Comparison of ENCODE assay signal across 10 cellular contexts in genomic region chr2:44016282-44016681, GRCh38. TPM values are rescaled to one million over a fixed set of nuclear protein-coding genes. Genes with fewer than 3 reads are reported as not detected.
DNase-seq lines count a peak whose midpoint lies in the region; ATAC-seq and TF ChIP-seq lines count a peak whose summit lies in the region.
"Had no signal": no experiment of that assay in that cellular context is flagged by ENCODE, and none has a peak within 500 bp of the region (broad histone marks: within the 10 kb centered on the region; RNA-seq: fewer than 3 reads in every experiment).

No MANE protein-coding gene starts in this region.

- no peaks in the 10 kb centered on the region for H3K4me1 ChIP-seq in osteoblast (ENCODE audit: insufficient read depth, low read length)
- H3K4me1 ChIP-seq: BLaER1 treated with 17β-estradiol and CSF1 and Interleukin-3, amounts not matched to agents 10 nM and 100 nM; SJSA1 had no signal

- DNase-seq in activated gamma-delta T cell treated with Interleukin-2 at 50 U/mL for 16 hours (peak; percentile 20), activated gamma-delta T cell (lab: John Stamatoyannopoulos, UW) (no peak), iPS DF 19.7 (ENCODE audit: low read depth, low spot score) (peak; percentile 56), type B pancreatic cell (ENCODE audit: extremely low spot score, unreplicated experiment) (peak; percentile 73), osteoblast (ENCODE audit: insufficient read length, low spot score, missing footprints) (no peak), NCI-H748 treated with DMSO at 0.1 percent for 48 hours (lab: John Stamatoyannopoulos, UW) (no peak)
- peak; percentile 32 for DNase-seq in activated T-cell treated with anti-CD3 and anti-CD28 coated beads, Interleukin-2, amount 50 U/mL, for 1 hour

- H3K27ac ChIP-seq in osteoblast (ENCODE audit: low read depth, low read length) = no peak overlapping the region
- H3K27ac ChIP-seq: BLaER1 treated with 17β-estradiol and CSF1 and Interleukin-3, amounts not matched to agents 10 nM and 100 nM; SJSA1 had no signal

- no peaks in the 10 kb centered on the region for H3K4me1 Mint-ChIP-seq in type B pancreatic cell (ENCODE audit: unreplicated experiment)

- H3K36me3 ChIP-seq in osteoblast (ENCODE audit: insufficient read depth, low read length) = no peaks in the 10 kb centered on the region
- H3K36me3 ChIP-seq: BLaER1 treated with 17β-estradiol and CSF1 and Interleukin-3, amounts not matched to agents 10 nM and 100 nM; SJSA1 had no signal

- H3K4me2 ChIP-seq in osteoblast (ENCODE audit: insufficient read depth, low read length) = no peak overlapping the region
- H3K4me2 ChIP-seq: BLaER1 treated with 17β-estradiol and CSF1 and Interleukin-3, amounts not matched to agents 10 nM and 100 nM had no signal

- H4K20me1 ChIP-seq in osteoblast (ENCODE audit: insufficient read depth, low read length) = no peaks in the 10 kb centered on the region
- H4K20me1 ChIP-seq: BLaER1 treated with 17β-estradiol and CSF1 and Interleukin-3, amounts not matched to agents 10 nM and 100 nM had no signal

- no peak overlapping the region for H3K4me3 Mint-ChIP-seq in type B pancreatic cell

- H3K4me3 ChIP-seq in osteoblast (ENCODE audit: insufficient read depth, low read length) = no peak overlapping the region
- H3K4me3 ChIP-seq: BLaER1 treated with 17β-estradiol and CSF1 and Interleukin-3, amounts not matched to agents 10 nM and 100 nM; SJSA1 had no signal

- H3K9me3 ChIP-seq in osteoblast (ENCODE audit: low read depth, low read length) = no peaks in the 10 kb centered on the region
- H3K9me3 ChIP-seq: BLaER1 treated with 17β-estradiol and CSF1 and Interleukin-3, amounts not matched to agents 10 nM and 100 nM; SJSA1 had no signal

- H3K27me3 Mint-ChIP-seq in type B pancreatic cell = peaks cover 13% of the 10 kb centered on the region

- TF ChIP-seq CTCF in type B pancreatic cell (conservative IDR thresholded peaks at IDR 0.05) (no peak), osteoblast (IDR thresholded peaks at IDR 0.05; ENCODE audit: extremely low read depth, low read depth, low read length) (no peak)

- H3K79me2 ChIP-seq in osteoblast (ENCODE audit: insufficient read depth, low read length) = no peaks in the 10 kb centered on the region

- no peak overlapping the region for H2AFZ ChIP-seq in osteoblast (ENCODE audit: low read length)

- H3K9me3 Mint-ChIP-seq in type B pancreatic cell = no peaks in the 10 kb centered on the region

- no peaks in the 10 kb centered on the region for H3K27me3 ChIP-seq in osteoblast (ENCODE audit: insufficient read depth, low read length)
- H3K27me3 ChIP-seq: BLaER1 treated with 17β-estradiol and CSF1 and Interleukin-3, amounts not matched to agents 10 nM and 100 nM had no signal

- no peaks in the 10 kb centered on the region for H3K36me3 Mint-ChIP-seq in type B pancreatic cell

- no peak for ATAC-seq in HG03469 (IDR thresholded peaks at IDR 0.05; ENCODE audit: unreplicated experiment)

- no peak overlapping the region for H3K27ac Mint-ChIP-seq in type B pancreatic cell

RNA-seq across cellular contexts. Expression of gene LRPPRC, which starts 20.5 kb away (rescaled TPM):
- total RNA-seq in type B pancreatic cell (ENCODE audit: low replicate concordance) (104 and 117 TPM in 2 replicates), osteoblast (57.2 and 58.6 TPM in 2 replicates)

Comparison
In these comparisons a context has a peak if more than half of its experiments do, and no peak if none do; other contexts are left out.
1. DNase-seq: peak in activated gamma-delta T cell treated with Interleukin-2 at 50 U/mL for 16 hours (single experiment), activated T-cell treated with anti-CD3 and anti-CD28 coated beads, Interleukin-2, amount 50 U/mL, for 1 hour (single experiment), iPS DF 19.7 (single experiment) and type B pancreatic cell (single experiment); none in activated gamma-delta T cell (single experiment), osteoblast (single experiment) and NCI-H748 treated with DMSO at 0.1 percent for 48 hours (single experiment).